In the genomic region with DNA sequence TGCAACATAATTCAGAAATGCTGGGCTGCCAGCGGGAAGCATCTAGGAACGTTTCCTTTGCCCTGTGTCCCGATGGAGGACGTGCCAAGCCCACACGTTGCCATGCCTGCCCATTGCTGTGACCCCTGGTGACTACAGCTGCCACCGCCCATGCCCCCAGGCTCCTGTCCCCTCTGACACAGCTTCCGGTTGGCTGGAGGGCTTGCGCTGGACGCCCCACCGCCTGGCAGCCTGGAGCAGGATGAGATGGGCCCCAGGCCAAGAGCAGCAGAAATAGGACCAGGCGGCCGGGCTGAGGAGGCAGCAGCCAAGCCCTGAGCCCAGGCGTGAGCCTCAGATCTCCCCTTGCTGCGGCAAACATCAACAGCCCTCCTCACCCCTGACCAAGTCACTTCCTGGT, we compare ENCODE assay signal across 19 cellular contexts.
DNase-seq lines count a peak whose midpoint lies in the region; ATAC-seq and TF ChIP-seq lines count a peak whose summit lies in the region.
"Had no signal": no experiment of that assay in that cellular context is flagged by ENCODE, and none has a peak within 500 bp of the region (broad histone marks: within the 10 kb centered on the region; RNA-seq: fewer than 3 reads in every experiment).

No MANE protein-coding gene starts in this region.

- H3K27ac ChIP-seq in ascending aorta (peak overlapping the region; percentile 74 to 78), esophagus squamous epithelium (peak overlapping the region; percentile 27 to 65 (median 57)), stomach (peak overlapping the region in 4 of 5 donors; percentile 27 to 66 (median 38))
- H3K27ac ChIP-seq: neutrophil had no signal

- TF ChIP-seq EP300 in stomach (IDR thresholded peaks at IDR 0.05): no peak

- peaks cover 27% of the 10 kb centered on the region for H3K4me1 Mint-ChIP-seq in mesothelial cell of epicardium
- H3K4me1 Mint-ChIP-seq: activated CD4-positive, alpha-beta memory T cell treated with anti-CD3 and anti-CD28 coated beads, Interleukin-2, amount 10 ng/mL, durations not matched to agents 7 days and 5 days; activated T-helper 17 cell treated with anti-CD3 and anti-CD28 coated beads, Interleukin-2, amount 50 U/mL, for 72 hours; memory B cell had no signal

- H3K36me3 ChIP-seq in ascending aorta: peaks cover 69 to 86% of the 10 kb centered on the region in 2 donors
- H3K36me3 ChIP-seq in esophagus squamous epithelium: peaks cover 0 to 42% (median 3%) of the 10 kb centered on the region in 3 donors
- peaks cover 11 to 80% (median 57%) of the 10 kb centered on the region in 4 donors for H3K36me3 ChIP-seq in stomach
- H3K36me3 ChIP-seq: neutrophil had no signal

- H3K36me3 Mint-ChIP-seq in mesothelial cell of epicardium: peaks cover 61% of the 10 kb centered on the region
- H3K36me3 Mint-ChIP-seq: memory B cell had no signal

- DNase-seq in ascending aorta (ENCODE audit: low spot score in 2 of 2) (peak in 1 of 2 donors; percentile 92), esophagus squamous epithelium (lab: John Stamatoyannopoulos, UW) (no peak), mesothelial cell of epicardium (ENCODE audit: low spot score in 2 of 2, unreplicated experiment in 2 of 2) (no peak), stomach (no peak), HPDE6-E6E7 (ENCODE audit: extremely low spot score) (no peak), NCI-H2081 (lab: John Stamatoyannopoulos, UW) (no peak)
- DNase-seq: activated CD4-positive, alpha-beta memory T cell treated with anti-CD3 and anti-CD28 coated beads, Interleukin-2, amount 10 ng/mL, durations not matched to agents 7 days and 5 days; amniotic stem cell; HCEC 1CT; IMR-90; NCI-H2171 treated with DMSO at 0.1 percent for 48 hours; SHP77 treated with DMSO at 0.1 percent for 48 hours; thyroid gland had no signal

- H3K9me3 Mint-ChIP-seq in mesothelial cell of epicardium: no peaks in the 10 kb centered on the region
- H3K9me3 Mint-ChIP-seq: activated CD4-positive, alpha-beta memory T cell treated with anti-CD3 and anti-CD28 coated beads, Interleukin-2, amount 10 ng/mL, durations not matched to agents 7 days and 5 days; activated T-helper 17 cell treated with anti-CD3 and anti-CD28 coated beads, Interleukin-2, amount 50 U/mL, for 72 hours; memory B cell had no signal

- H3K9me3 ChIP-seq in ascending aorta: no peaks in the 10 kb centered on the region
- H3K9me3 ChIP-seq in esophagus squamous epithelium: no peaks in the 10 kb centered on the region
- no peaks in the 10 kb centered on the region for H3K9me3 ChIP-seq in stomach
- H3K9me3 ChIP-seq: neutrophil, thyroid gland had no signal

- TF ChIP-seq CTCF in ascending aorta (IDR thresholded peaks at IDR 0.05) (no peak), esophagus squamous epithelium (IDR thresholded peaks at IDR 0.05) (no peak), mesothelial cell of epicardium (IDR thresholded peaks at IDR 0.05; ENCODE audit: unreplicated experiment) (no peak), stomach (IDR thresholded peaks at IDR 0.05) (no peak)

- no peaks in the 10 kb centered on the region for H3K27me3 ChIP-seq in ascending aorta
- no peaks in the 10 kb centered on the region for H3K27me3 ChIP-seq in esophagus squamous epithelium
- no peaks in the 10 kb centered on the region for H3K27me3 ChIP-seq in stomach
- H3K27me3 ChIP-seq: dorsolateral prefrontal cortex, thyroid gland had no signal

- H3K4me3 ChIP-seq in ascending aorta (no peak overlapping the region), esophagus squamous epithelium (no peak overlapping the region), stomach (no peak overlapping the region)
- H3K4me3 ChIP-seq: thyroid gland had no signal

- 68% methylated on average over 7 of the region's 14 CpGs; no CpG with 5 or more reads in 1 of the 2 donors for WGBS in esophagus squamous epithelium, 2 donors
- WGBS in stomach, 5 donors: 37 to 76% (median 66%) methylated on average over 11 to 14 of the region's 14 CpGs

- no peaks in the 10 kb centered on the region for H3K27me3 Mint-ChIP-seq in mesothelial cell of epicardium (ENCODE audit: low read depth)

- no peak overlapping the region for H3K4me3 Mint-ChIP-seq in mesothelial cell of epicardium
- H3K4me3 Mint-ChIP-seq: activated CD4-positive, alpha-beta memory T cell treated with anti-CD3 and anti-CD28 coated beads, Interleukin-2, amount 10 ng/mL, durations not matched to agents 7 days and 5 days; activated T-helper 17 cell treated with anti-CD3 and anti-CD28 coated beads, Interleukin-2, amount 50 U/mL, for 72 hours; memory B cell had no signal

- peaks cover 4 to 15% of the 10 kb centered on the region in 2 donors for H3K4me1 ChIP-seq in ascending aorta
- peaks cover 0 to 27% (median 0%) of the 10 kb centered on the region in 3 donors for H3K4me1 ChIP-seq in esophagus squamous epithelium
- H3K4me1 ChIP-seq in stomach: peaks cover 0 to 24% (median 11%) of the 10 kb centered on the region in 4 donors

- peak overlapping the region; percentile 86 for H3K27ac Mint-ChIP-seq in mesothelial cell of epicardium
- H3K27ac Mint-ChIP-seq: activated CD4-positive, alpha-beta memory T cell treated with anti-CD3 and anti-CD28 coated beads, Interleukin-2, amount 10 ng/mL, durations not matched to agents 7 days and 5 days; activated T-helper 17 cell treated with anti-CD3 and anti-CD28 coated beads, Interleukin-2, amount 50 U/mL, for 72 hours; memory B cell had no signal

- intact Hi-C loops in ascending aorta (cut with DNase I) (no loop called here), esophagus squamous epithelium (cut with DNase I) (no loop called here), stomach (cut with DNase I; ENCODE audit: low total_unique reads) (no loop called here)

- no peak for TF ChIP-seq POLR2A in esophagus squamous epithelium (IDR thresholded peaks at IDR 0.05)
- TF ChIP-seq POLR2A in stomach (IDR thresholded peaks at IDR 0.05): no peak

- ATAC-seq in HG03280 (IDR thresholded peaks at IDR 0.05; ENCODE audit: unreplicated experiment): no peak
- no peak for ATAC-seq in GM21447 (IDR thresholded peaks at IDR 0.05; ENCODE audit: unreplicated experiment)
- ATAC-seq: activated T-helper 17 cell treated with anti-CD3 and anti-CD28 coated beads, Interleukin-2, amount 50 U/mL, for 72 hours had no signal
